In genomic region chr4:75146223-75146622, GRCh38 we compare ENCODE assay signal across 24 cellular contexts.
"Had no signal": no experiment of that assay in that cellular context is flagged by ENCODE, and none has a peak within 500 bp of the region (broad histone marks: within the 10 kb centered on the region; RNA-seq: fewer than 3 reads in every experiment).

No MANE protein-coding gene starts in this region.

- H3K4me3 ChIP-seq: MG63 had no signal

- H3K27ac ChIP-seq: RWPE1 had no signal

- DNase-seq: IMR-90; Karpas-422; KG1; MG63; NCI-H1048; NCI-H1105; NCI-H1417; NCI-H1436 treated with DMSO at 0.1 percent for 48 hours; NCI-H1694; NCI-H187 treated with DMSO at 0.1 percent for 48 hours; NCI-H2029 treated with DMSO at 0.1 percent for 48 hours; NCI-H2171 treated with DMSO at 0.1 percent for 48 hours; NCI-H345; NCI-H510A; NCI-H524 treated with DMSO at 0.1 percent for 48 hours; NCI-H69; NCI-H774; NK-92 treated with Interleukin-12 subunit alpha and Interleukin-12 subunit beta, amount 100 ng/mL, for 24 hours; PC-3; SHP77; SK-N-SH; T-helper 1 cell had no signal

- H3K36me3 ChIP-seq: MG63 had no signal

- H3K9ac ChIP-seq: SK-N-SH had no signal

- H3K4me2 ChIP-seq: SK-N-SH had no signal

- FAIRE-seq: HepG2 had no signal

- H3K27me3 ChIP-seq: MG63 had no signal

- H3K9me3 ChIP-seq: MG63, SK-N-SH had no signal
